Comparison of ENCODE assay signal across 1 cellular context in genomic region chr6:36666726-36667591, GRCh38.
A peak's percentile ranks its signal among the peaks of the same experiment; 100 is the strongest.
TF ChIP-seq lines count a peak whose summit lies in the region.

No MANE protein-coding gene starts in this region.

TF ChIP-seq in HepG2, 621 proteins besides CTCF, POLR2A, EP300 and RAD21 (continued from another document and continues in another):
- TF ChIP-seq, protein P1, sequence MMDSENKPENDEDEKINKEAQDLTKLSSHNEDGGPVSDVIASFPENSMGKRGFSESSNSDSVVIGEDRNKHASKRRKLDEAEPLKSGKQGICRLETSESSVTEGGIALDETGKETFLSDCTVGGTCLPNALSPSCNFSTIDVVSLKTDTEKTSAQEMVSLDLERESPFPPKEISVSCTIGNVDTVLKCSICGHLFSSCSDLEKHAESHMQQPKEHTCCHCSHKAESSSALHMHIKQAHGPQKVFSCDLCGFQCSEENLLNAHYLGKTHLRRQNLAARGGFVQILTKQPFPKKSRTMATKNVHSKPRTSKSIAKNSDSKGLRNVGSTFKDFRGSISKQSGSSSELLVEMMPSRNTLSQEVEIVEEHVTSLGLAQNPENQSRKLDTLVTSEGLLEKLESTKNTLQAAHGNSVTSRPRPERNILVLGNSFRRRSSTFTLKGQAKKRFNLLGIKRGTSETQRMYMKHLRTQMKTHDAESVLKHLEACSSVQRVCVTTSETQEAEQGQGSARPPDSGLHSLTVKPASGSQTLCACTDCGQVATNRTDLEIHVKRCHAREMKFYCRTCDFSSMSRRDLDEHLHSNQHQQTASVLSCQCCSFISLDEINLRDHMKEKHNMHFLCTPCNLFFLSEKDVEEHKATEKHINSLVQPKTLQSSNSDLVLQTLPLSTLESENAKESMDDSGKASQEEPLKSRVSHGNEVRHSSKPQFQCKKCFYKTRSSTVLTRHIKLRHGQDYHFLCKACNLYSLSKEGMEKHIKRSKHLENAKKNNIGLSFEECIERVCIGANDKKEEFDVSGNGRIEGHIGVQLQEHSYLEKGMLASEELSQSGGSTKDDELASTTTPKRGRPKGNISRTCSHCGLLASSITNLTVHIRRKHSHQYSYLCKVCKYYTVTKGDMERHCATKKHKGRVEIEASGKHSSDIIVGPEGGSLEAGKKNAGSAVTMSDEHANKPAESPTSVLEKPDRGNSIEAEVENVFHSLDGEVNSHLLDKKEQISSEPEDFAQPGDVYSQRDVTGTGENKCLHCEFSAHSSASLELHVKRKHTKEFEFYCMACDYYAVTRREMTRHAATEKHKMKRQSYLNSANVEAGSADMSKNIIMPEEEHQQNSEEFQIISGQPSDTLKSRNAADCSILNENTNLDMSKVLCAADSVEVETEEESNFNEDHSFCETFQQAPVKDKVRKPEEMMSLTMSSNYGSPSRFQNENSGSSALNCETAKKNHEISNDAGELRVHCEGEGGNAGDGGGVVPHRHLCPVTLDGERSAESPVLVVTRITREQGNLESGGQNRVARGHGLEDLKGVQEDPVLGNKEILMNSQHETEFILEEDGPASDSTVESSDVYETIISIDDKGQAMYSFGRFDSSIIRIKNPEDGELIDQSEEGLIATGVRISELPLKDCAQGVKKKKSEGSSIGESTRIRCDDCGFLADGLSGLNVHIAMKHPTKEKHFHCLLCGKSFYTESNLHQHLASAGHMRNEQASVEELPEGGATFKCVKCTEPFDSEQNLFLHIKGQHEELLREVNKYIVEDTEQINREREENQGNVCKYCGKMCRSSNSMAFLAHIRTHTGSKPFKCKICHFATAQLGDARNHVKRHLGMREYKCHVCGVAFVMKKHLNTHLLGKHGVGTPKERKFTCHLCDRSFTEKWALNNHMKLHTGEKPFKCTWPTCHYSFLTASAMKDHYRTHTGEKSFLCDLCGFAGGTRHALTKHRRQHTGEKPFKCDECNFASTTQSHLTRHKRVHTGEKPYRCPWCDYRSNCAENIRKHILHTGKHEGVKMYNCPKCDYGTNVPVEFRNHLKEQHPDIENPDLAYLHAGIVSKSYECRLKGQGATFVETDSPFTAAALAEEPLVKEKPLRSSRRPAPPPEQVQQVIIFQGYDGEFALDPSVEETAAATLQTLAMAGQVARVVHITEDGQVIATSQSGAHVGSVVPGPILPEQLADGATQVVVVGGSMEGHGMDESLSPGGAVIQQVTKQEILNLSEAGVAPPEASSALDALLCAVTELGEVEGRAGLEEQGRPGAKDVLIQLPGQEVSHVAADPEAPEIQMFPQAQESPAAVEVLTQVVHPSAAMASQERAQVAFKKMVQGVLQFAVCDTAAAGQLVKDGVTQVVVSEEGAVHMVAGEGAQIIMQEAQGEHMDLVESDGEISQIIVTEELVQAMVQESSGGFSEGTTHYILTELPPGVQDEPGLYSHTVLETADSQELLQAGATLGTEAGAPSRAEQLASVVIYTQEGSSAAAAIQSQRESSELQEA (CRISPR knock-in tag; IDR thresholded peaks at IDR 0.05; ENCODE audit: not compliant biosample characterization) = no peak
- TF ChIP-seq ARID2 (CRISPR knock-in tag; IDR thresholded peaks at IDR 0.05; ENCODE audit: borderline replicate concordance) (no peak), RFXAP (CRISPR knock-in tag; IDR thresholded peaks at IDR 0.05; ENCODE audit: borderline replicate concordance) (peak; percentile 68; the same call in 1 of the 2 replicates), ZNF329 (CRISPR knock-in tag; IDR thresholded peaks at IDR 0.05; ENCODE audit: low read depth) (peak; percentile 82; the same call in 1 of the 2 replicates), HOXD1 (CRISPR knock-in tag; IDR thresholded peaks at IDR 0.05) (no peak), BRCA1 (CRISPR knock-in tag; IDR thresholded peaks at IDR 0.05) (peak; percentile 69; the same call in 1 of the 2 replicates), RNF2 (conservative IDR thresholded peaks at IDR 0.05; ENCODE audit: low read depth) (0 out of 2 replicates have a peak, but pooled peaks have one; percentile 34), PRPF4 (IDR thresholded peaks at IDR 0.05; ENCODE audit: low read depth, low read length, poor library complexity, severe bottlenecking) (peak; percentile 23), FOXO4 (CRISPR knock-in tag; conservative IDR thresholded peaks at IDR 0.05) (no peak), TCF12 (IDR thresholded peaks at IDR 0.05) (no peak), TCF12 (CRISPR knock-in tag; IDR thresholded peaks at IDR 0.05) (peak; percentile 91), HMGA1 (CRISPR knock-in tag; conservative IDR thresholded peaks at IDR 0.05) (no peak), ZNF775 (CRISPR knock-in tag; IDR thresholded peaks at IDR 0.05; ENCODE audit: borderline replicate concordance) (no peak), ZNF557 (CRISPR knock-in tag; IDR thresholded peaks at IDR 0.05) (peak; percentile 61; the same call in 1 of the 2 replicates), MAF1 (CRISPR knock-in tag; IDR thresholded peaks at IDR 0.05; ENCODE audit: borderline replicate concordance) (0 out of 2 replicates have a peak, but pooled peaks have one; percentile 53), ZNF607 (CRISPR knock-in tag; IDR thresholded peaks at IDR 0.05; ENCODE audit: borderline replicate concordance) (peak; percentile 92), HMG20B (CRISPR knock-in tag; conservative IDR thresholded peaks at IDR 0.05) (peak; percentile 86), KLF12 (CRISPR knock-in tag; IDR thresholded peaks at IDR 0.05; ENCODE audit: borderline replicate concordance) (0 out of 2 replicates have a peak, but pooled peaks have one; percentile 20), HNRNPK (IDR thresholded peaks at IDR 0.05; ENCODE audit: low read depth, low read length, poor library complexity, severe bottlenecking) (no peak), STAG1 (CRISPR knock-in tag; IDR thresholded peaks at IDR 0.05) (peak; percentile 44), DR1 (CRISPR knock-in tag; IDR thresholded peaks at IDR 0.05) (peak; percentile 48; the same call in 1 of the 2 replicates), ZNF337 (CRISPR knock-in tag; IDR thresholded peaks at IDR 0.05; ENCODE audit: borderline replicate concordance, low read depth) (no peak), SPEN (CRISPR knock-in tag; IDR thresholded peaks at IDR 0.05; ENCODE audit: low read depth) (peak; percentile 90), ZNF780A (CRISPR knock-in tag; IDR thresholded peaks at IDR 0.05) (no peak), ZNF720 (CRISPR knock-in tag; IDR thresholded peaks at IDR 0.05) (no peak), ZFP82 (CRISPR knock-in tag; IDR thresholded peaks at IDR 0.05; ENCODE audit: borderline replicate concordance) (no peak), ELK4 (CRISPR knock-in tag; IDR thresholded peaks at IDR 0.05; ENCODE audit: borderline replicate concordance) (no peak), ZNF816 (CRISPR knock-in tag; IDR thresholded peaks at IDR 0.05; ENCODE audit: borderline replicate concordance) (peak; percentile 79; the same call in 1 of the 2 replicates), TBX3 (IDR thresholded peaks at IDR 0.05; ENCODE audit: borderline replicate concordance) (peak; percentile 72; the same call in 1 of the 2 replicates), FOXA1 (IDR thresholded peaks at IDR 0.05) (no peak), FOXA1 (CRISPR knock-in tag; IDR thresholded peaks at IDR 0.05) (peak; percentile 48)
- TF ChIP-seq, protein P2, sequence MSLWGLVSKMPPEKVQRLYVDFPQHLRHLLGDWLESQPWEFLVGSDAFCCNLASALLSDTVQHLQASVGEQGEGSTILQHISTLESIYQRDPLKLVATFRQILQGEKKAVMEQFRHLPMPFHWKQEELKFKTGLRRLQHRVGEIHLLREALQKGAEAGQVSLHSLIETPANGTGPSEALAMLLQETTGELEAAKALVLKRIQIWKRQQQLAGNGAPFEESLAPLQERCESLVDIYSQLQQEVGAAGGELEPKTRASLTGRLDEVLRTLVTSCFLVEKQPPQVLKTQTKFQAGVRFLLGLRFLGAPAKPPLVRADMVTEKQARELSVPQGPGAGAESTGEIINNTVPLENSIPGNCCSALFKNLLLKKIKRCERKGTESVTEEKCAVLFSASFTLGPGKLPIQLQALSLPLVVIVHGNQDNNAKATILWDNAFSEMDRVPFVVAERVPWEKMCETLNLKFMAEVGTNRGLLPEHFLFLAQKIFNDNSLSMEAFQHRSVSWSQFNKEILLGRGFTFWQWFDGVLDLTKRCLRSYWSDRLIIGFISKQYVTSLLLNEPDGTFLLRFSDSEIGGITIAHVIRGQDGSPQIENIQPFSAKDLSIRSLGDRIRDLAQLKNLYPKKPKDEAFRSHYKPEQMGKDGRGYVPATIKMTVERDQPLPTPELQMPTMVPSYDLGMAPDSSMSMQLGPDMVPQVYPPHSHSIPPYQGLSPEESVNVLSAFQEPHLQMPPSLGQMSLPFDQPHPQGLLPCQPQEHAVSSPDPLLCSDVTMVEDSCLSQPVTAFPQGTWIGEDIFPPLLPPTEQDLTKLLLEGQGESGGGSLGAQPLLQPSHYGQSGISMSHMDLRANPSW (CRISPR knock-in tag; IDR thresholded peaks at IDR 0.05; ENCODE audit: borderline replicate concordance) = peak; percentile 97; the same call in 1 of the 2 replicates
- TF ChIP-seq, protein P3, sequence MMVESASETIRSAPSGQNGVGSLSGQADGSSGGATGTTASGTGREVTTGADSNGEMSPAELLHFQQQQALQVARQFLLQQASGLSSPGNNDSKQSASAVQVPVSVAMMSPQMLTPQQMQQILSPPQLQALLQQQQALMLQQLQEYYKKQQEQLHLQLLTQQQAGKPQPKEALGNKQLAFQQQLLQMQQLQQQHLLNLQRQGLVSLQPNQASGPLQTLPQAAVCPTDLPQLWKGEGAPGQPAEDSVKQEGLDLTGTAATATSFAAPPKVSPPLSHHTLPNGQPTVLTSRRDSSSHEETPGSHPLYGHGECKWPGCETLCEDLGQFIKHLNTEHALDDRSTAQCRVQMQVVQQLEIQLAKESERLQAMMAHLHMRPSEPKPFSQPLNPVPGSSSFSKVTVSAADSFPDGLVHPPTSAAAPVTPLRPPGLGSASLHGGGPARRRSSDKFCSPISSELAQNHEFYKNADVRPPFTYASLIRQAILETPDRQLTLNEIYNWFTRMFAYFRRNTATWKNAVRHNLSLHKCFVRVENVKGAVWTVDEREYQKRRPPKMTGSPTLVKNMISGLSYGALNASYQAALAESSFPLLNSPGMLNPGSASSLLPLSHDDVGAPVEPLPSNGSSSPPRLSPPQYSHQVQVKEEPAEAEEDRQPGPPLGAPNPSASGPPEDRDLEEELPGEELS (CRISPR knock-in tag; IDR thresholded peaks at IDR 0.05) = peak; percentile 93
- TF ChIP-seq, protein P4, sequence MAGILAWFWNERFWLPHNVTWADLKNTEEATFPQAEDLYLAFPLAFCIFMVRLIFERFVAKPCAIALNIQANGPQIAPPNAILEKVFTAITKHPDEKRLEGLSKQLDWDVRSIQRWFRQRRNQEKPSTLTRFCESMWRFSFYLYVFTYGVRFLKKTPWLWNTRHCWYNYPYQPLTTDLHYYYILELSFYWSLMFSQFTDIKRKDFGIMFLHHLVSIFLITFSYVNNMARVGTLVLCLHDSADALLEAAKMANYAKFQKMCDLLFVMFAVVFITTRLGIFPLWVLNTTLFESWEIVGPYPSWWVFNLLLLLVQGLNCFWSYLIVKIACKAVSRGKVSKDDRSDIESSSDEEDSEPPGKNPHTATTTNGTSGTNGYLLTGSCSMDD (CRISPR knock-in tag; IDR thresholded peaks at IDR 0.05) = no peak
- TF ChIP-seq, protein P5, sequence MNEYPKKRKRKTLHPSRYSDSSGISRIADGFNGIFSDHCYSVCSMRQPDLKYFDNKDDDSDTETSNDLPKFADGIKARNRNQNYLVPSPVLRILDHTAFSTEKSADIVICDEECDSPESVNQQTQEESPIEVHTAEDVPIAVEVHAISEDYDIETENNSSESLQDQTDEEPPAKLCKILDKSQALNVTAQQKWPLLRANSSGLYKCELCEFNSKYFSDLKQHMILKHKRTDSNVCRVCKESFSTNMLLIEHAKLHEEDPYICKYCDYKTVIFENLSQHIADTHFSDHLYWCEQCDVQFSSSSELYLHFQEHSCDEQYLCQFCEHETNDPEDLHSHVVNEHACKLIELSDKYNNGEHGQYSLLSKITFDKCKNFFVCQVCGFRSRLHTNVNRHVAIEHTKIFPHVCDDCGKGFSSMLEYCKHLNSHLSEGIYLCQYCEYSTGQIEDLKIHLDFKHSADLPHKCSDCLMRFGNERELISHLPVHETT (CRISPR knock-in tag; conservative IDR thresholded peaks at IDR 0.05) = peak; percentile 84; the same call in 1 of the 2 replicates
- TF ChIP-seq, protein P6, sequence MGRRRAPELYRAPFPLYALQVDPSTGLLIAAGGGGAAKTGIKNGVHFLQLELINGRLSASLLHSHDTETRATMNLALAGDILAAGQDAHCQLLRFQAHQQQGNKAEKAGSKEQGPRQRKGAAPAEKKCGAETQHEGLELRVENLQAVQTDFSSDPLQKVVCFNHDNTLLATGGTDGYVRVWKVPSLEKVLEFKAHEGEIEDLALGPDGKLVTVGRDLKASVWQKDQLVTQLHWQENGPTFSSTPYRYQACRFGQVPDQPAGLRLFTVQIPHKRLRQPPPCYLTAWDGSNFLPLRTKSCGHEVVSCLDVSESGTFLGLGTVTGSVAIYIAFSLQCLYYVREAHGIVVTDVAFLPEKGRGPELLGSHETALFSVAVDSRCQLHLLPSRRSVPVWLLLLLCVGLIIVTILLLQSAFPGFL (CRISPR knock-in tag; IDR thresholded peaks at IDR 0.05) = no peak
- TF ChIP-seq, protein P7, sequence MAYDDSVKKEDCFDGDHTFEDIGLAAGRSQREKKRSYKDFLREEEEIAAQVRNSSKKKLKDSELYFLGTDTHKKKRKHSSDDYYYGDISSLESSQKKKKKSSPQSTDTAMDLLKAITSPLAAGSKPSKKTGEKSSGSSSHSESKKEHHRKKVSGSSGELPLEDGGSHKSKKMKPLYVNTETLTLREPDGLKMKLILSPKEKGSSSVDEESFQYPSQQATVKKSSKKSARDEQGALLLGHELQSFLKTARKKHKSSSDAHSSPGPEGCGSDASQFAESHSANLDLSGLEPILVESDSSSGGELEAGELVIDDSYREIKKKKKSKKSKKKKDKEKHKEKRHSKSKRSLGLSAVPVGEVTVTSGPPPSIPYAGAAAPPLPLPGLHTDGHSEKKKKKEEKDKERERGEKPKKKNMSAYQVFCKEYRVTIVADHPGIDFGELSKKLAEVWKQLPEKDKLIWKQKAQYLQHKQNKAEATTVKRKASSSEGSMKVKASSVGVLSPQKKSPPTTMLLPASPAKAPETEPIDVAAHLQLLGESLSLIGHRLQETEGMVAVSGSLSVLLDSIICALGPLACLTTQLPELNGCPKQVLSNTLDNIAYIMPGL (CRISPR knock-in tag; IDR thresholded peaks at IDR 0.05; ENCODE audit: borderline replicate concordance in 1 of 2, low read depth in 1 of 2) = peak; percentile 52 to 66; a peak in 2 of 4 replicates
